ENCODE assay signal across 14 cellular contexts in the genomic region with DNA sequence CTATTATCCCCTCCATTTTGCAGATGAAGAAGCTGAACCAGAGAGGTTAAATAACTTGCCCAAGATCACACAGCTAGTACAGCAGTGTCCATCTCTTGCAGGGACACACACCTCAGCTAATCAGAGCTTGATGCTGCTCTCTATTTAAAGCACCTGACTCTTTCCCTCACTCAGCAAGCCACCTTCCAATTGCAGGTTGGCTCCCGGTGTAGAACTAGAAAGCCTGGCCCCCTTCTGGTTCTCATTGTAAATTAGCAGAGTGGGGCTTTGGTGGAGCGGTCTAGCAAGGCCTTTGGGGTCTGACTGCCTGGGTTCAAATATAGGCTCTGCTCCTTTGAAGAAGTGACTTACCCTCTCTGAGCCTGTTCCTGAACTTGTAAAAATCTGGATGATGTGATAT.
DNase-seq lines count a peak whose midpoint lies in the region; ATAC-seq, FAIRE-seq and TF ChIP-seq lines count a peak whose summit lies in the region.
"Had no signal": no experiment of that assay in that cellular context is flagged by ENCODE, and none has a peak within 500 bp of the region (broad histone marks: within the 10 kb centered on the region; RNA-seq: fewer than 3 reads in every experiment).

No MANE protein-coding gene starts in this region.

- no peak overlapping the region for H3K56ac ChIP-seq in H9 (ENCODE audit: insufficient read length, low read depth, low read length)

- CTCF ChIA-PET in K562 (lab: Yijun Ruan, JAX; ENCODE audit: low intra/inter-chr PET ratio): no interaction called here
- CTCF ChIA-PET in CD8-positive, alpha-beta memory T cell (lab: Charles Lee): interaction anchor here (0.8 to 1.0 kb wide), 2 partner anchors 8 to 16 kb away, joined by 3 read pairs; no protein-coding TSS in a partner anchor

- H3K79me2 ChIP-seq in H9 (ENCODE audit: insufficient read depth, low read length): no peaks in the 10 kb centered on the region
- H3K79me2 ChIP-seq in K562 (ENCODE audit: control insufficient read depth, insufficient read depth, low read length): peaks cover 35% of the 10 kb centered on the region
- peaks cover 16% of the 10 kb centered on the region for H3K79me2 ChIP-seq in osteoblast (ENCODE audit: insufficient read depth, low read length)

- H3K4me3 Mint-ChIP-seq in CD4-positive, CD25-positive, alpha-beta regulatory T cell: peak overlapping the region in 1 of 4 donors; percentile 48
- no peak overlapping the region for H3K4me3 Mint-ChIP-seq in H9
- H3K4me3 Mint-ChIP-seq in CD8-positive, alpha-beta memory T cell: no peak overlapping the region
- H3K4me3 Mint-ChIP-seq: B cell had no signal

- no CpG with 5 or more reads among the region's 2 CpGs for WGBS in H9 (ENCODE audit: extremely low coverage, insufficient read length, low lambda C conversion rate)
- WGBS in K562 (ENCODE audit: insufficient coverage, low coverage, missing lambda C conversion rate): 83% methylated on average over 2 of the region's 2 CpGs

- H4K5ac ChIP-seq in H9 (ENCODE audit: insufficient read length, low read depth, low read length): no peak overlapping the region

- in situ Hi-C loops in K562 (cut with MboI): no loop called here

- no peak overlapping the region for H3K9ac ChIP-seq in H9 (ENCODE audit: extremely low read depth, insufficient read length, low read length)
- H3K9ac ChIP-seq in K562 (ENCODE audit: insufficient read depth in 1 of 2, low read depth in 2 of 2, low read length in 2 of 2): no peak overlapping the region

- no peaks in the 10 kb centered on the region for H3K23me2 ChIP-seq in H9 (ENCODE audit: insufficient read length, low read depth, low read length, poor library complexity, severe bottlenecking)

- no peak overlapping the region for H2BK5ac ChIP-seq in H9 (ENCODE audit: insufficient read length, low read length)

- no peak overlapping the region for H4K91ac ChIP-seq in H9 (ENCODE audit: insufficient read length, low read depth, low read length)

- H3K18ac ChIP-seq in H9 (ENCODE audit: insufficient read length, low read depth, low read length): no peak overlapping the region

- no peak overlapping the region for H3T11ph ChIP-seq in H9 (ENCODE audit: low read length)

- H3K27me3 ChIP-seq in CD4-positive, CD25-positive, alpha-beta regulatory T cell (ENCODE audit: control insufficient read depth, insufficient read depth, low read length): no peaks in the 10 kb centered on the region
- H3K27me3 ChIP-seq in H9 (ENCODE audit: insufficient read depth, low read length) (no peaks in the 10 kb centered on the region), K562 (ENCODE audit: control insufficient read depth in 2 of 2, insufficient read depth in 2 of 2, low read length in 2 of 2) (no peaks in the 10 kb centered on the region), osteoblast (ENCODE audit: insufficient read depth, low read length) (no peaks in the 10 kb centered on the region)
- H3K27me3 ChIP-seq in CD8-positive, alpha-beta memory T cell (ENCODE audit: insufficient read depth, low read length, poor library complexity, severe bottlenecking): no peaks in the 10 kb centered on the region

- no peaks in the 10 kb centered on the region for H3K36me3 ChIP-seq in CD4-positive, CD25-positive, alpha-beta regulatory T cell (ENCODE audit: control insufficient read depth, insufficient read depth, low read length)
- H3K36me3 ChIP-seq in K562 (ENCODE audit: control insufficient read depth, insufficient read depth, low read length): peaks cover 10% of the 10 kb centered on the region; the same call in 1 of the 3 replicates
- H3K36me3 ChIP-seq in osteoblast (ENCODE audit: insufficient read depth, low read length): peaks cover 3% of the 10 kb centered on the region
- no peaks in the 10 kb centered on the region for H3K36me3 ChIP-seq in CD8-positive, alpha-beta memory T cell (ENCODE audit: insufficient read depth, low read length)

- no peaks in the 10 kb centered on the region for H3K9me3 Mint-ChIP-seq in CD4-positive, CD25-positive, alpha-beta regulatory T cell
- no peaks in the 10 kb centered on the region for H3K9me3 Mint-ChIP-seq in H9
- no peaks in the 10 kb centered on the region for H3K9me3 Mint-ChIP-seq in CD8-positive, alpha-beta memory T cell

- POLR2A ChIA-PET in K562 (lab: Yijun Ruan, JAX): no interaction called here
- POLR2A ChIA-PET in CD8-positive, alpha-beta memory T cell (lab: Charles Lee): no interaction called here

- no peak overlapping the region for H2BK15ac ChIP-seq in H9 (ENCODE audit: low read depth, low read length)

- H3K4me2 ChIP-seq in H9 (ENCODE audit: insufficient read depth, insufficient read length, low read length) (no peak overlapping the region), K562 (ENCODE audit: insufficient read depth, low read length) (no peak overlapping the region), osteoblast (ENCODE audit: insufficient read depth, low read length) (no peak overlapping the region)

- peaks cover 7% of the 10 kb centered on the region for H3K36me3 Mint-ChIP-seq in CD4-positive, CD25-positive, alpha-beta regulatory T cell
- H3K36me3 Mint-ChIP-seq in H9 (ENCODE audit: insufficient read depth in 1 of 3, low read depth in 3 of 3): no peaks in the 10 kb centered on the region; a peak in 1 of 7 replicates
- no peaks in the 10 kb centered on the region for H3K36me3 Mint-ChIP-seq in CD8-positive, alpha-beta memory T cell

- no peak overlapping the region for H3K14ac ChIP-seq in H9 (ENCODE audit: insufficient read depth, low read length)

- no peak for TF ChIP-seq EP300 in K562 (IDR thresholded peaks at IDR 0.05; ENCODE audit: low read length)

- no peak for TF ChIP-seq RAD21 in K562 (CRISPR knock-in tag; conservative IDR thresholded peaks at IDR 0.05 in 1 of 2, IDR thresholded peaks at IDR 0.05 in 1 of 2)

- H3K79me1 ChIP-seq in H9 (ENCODE audit: insufficient read depth, low read depth, low read length, poor library complexity, severe bottlenecking): no peaks in the 10 kb centered on the region

- peak overlapping the region in 2 of 3 donors; percentile 46 to 66 for H3K27ac Mint-ChIP-seq in CD4-positive, CD25-positive, alpha-beta regulatory T cell
- peak overlapping the region in 1 of 3 experiments; percentile 26; a peak in 1 of 7 replicates for H3K27ac Mint-ChIP-seq in H9
- peak overlapping the region in 1 of 8 donors; percentile 74 for H3K27ac Mint-ChIP-seq in CD8-positive, alpha-beta memory T cell
- H3K27ac Mint-ChIP-seq: B cell, CD14-positive monocyte had no signal

- ATAC-seq in CD4-positive, CD25-positive, alpha-beta regulatory T cell (ENCODE audit: low read depth in 2 of 2): no peak
- ATAC-seq in K562 (no peak), GM19455 (IDR thresholded peaks at IDR 0.05; ENCODE audit: unreplicated experiment) (no peak)

- H2AK5ac ChIP-seq in H9 (ENCODE audit: insufficient read length, low read length): no peak overlapping the region

- FAIRE-seq in K562 (lab: Jason Lieb, UNC): no peak
- FAIRE-seq: A204.1 had no signal

- DNase-seq in CD4-positive, CD25-positive, alpha-beta regulatory T cell: no peak
- no peak for DNase-seq in H9
- DNase-seq in K562 (ENCODE audit: extremely low read depth in 1 of 4, low spot score in 3 of 4): no peak
- no peak for DNase-seq in HuH-7 (ENCODE audit: low spot score)
- no peak for DNase-seq in osteoblast (ENCODE audit: insufficient read length, low spot score, missing footprints)
- DNase-seq in CD8-positive, alpha-beta memory T cell: no peak
- DNase-seq: Calu3, DMS 273 treated with DMSO at 0.1 percent for 48 hours, Karpas-422 had no signal

- no peak overlapping the region for H3K4ac ChIP-seq in H9 (ENCODE audit: low read depth, low read length)

- H3K4me1 Mint-ChIP-seq in CD4-positive, CD25-positive, alpha-beta regulatory T cell: peaks cover 0 to 19% (median 12%) of the 10 kb centered on the region in 4 donors
- peaks cover 17 to 30% of the 10 kb centered on the region in 2 experiments for H3K4me1 Mint-ChIP-seq in H9
- H3K4me1 Mint-ChIP-seq in CD8-positive, alpha-beta memory T cell: peaks cover 11 to 21% (median 13%) of the 10 kb centered on the region in 3 donors

- no peak overlapping the region for H2BK120ac ChIP-seq in H9 (ENCODE audit: low read depth, low read length, poor library complexity, severe bottlenecking)

- no peak overlapping the region for H2BK12ac ChIP-seq in H9 (ENCODE audit: insufficient read length, low read depth, low read length)

- no peak overlapping the region for H3K27ac ChIP-seq in CD4-positive, CD25-positive, alpha-beta regulatory T cell (ENCODE audit: insufficient read depth, low read length, poor library complexity, severe bottlenecking)
- H3K27ac ChIP-seq in H9 (ENCODE audit: insufficient read length, low read depth, low read length) (no peak overlapping the region), K562 (ENCODE audit: extremely low read depth, low read depth, low read length) (no peak overlapping the region), temporal lobe (ENCODE audit: low read depth, low read length) (peak overlapping the region; percentile 20), osteoblast (ENCODE audit: low read depth, low read length) (no peak overlapping the region)
- H3K27ac ChIP-seq in CD8-positive, alpha-beta memory T cell (ENCODE audit: low read depth, low read length): no peak overlapping the region

- H3K4me1 ChIP-seq in CD4-positive, CD25-positive, alpha-beta regulatory T cell (ENCODE audit: control insufficient read depth, insufficient read depth, low read length, poor library complexity, severe bottlenecking): peaks cover 9% of the 10 kb centered on the region
- H3K4me1 ChIP-seq in H9 (ENCODE audit: insufficient read depth, low read length) (no peaks in the 10 kb centered on the region; the same call in 1 of the 2 replicates), K562 (replicated peaks in 1 of 2; ENCODE audit: control insufficient read depth in 2 of 2, insufficient read depth in 2 of 2, low read length in 2 of 2) (peaks cover 14 to 33% of the 10 kb centered on the region in 2 experiments), osteoblast (ENCODE audit: insufficient read depth, low read length) (peaks cover 23% of the 10 kb centered on the region)
- peaks cover 11% of the 10 kb centered on the region for H3K4me1 ChIP-seq in CD8-positive, alpha-beta memory T cell (ENCODE audit: insufficient read depth, low read length)

- H3K27me3 Mint-ChIP-seq in CD4-positive, CD25-positive, alpha-beta regulatory T cell: no peaks in the 10 kb centered on the region
- H3K27me3 Mint-ChIP-seq in H9 (ENCODE audit: low read depth): peaks cover 2% of the 10 kb centered on the region; the same call in 1 of the 2 replicates
- peaks cover 0 to 2% of the 10 kb centered on the region in 2 donors for H3K27me3 Mint-ChIP-seq in CD8-positive, alpha-beta memory T cell
- H3K27me3 Mint-ChIP-seq: B cell had no signal

- TF ChIP-seq POLR2A in K562 (conservative IDR thresholded peaks at IDR 0.05): no peak

- H4K8ac ChIP-seq in H9 (replicated peaks; ENCODE audit: insufficient read length, low read depth, low read length): no peak overlapping the region

- H3K23ac ChIP-seq in H9 (ENCODE audit: insufficient read length, low read depth, low read length): no peak overlapping the region

- intact Hi-C loops in K562 (cut with micrococcal nuclease): loop anchor here (5.0 kb wide), 1 partner anchor 53 kb away; no protein-coding TSS in a partner anchor

- H4K20me1 ChIP-seq in H9 (ENCODE audit: control insufficient read depth, insufficient read depth, insufficient read length) (no peaks in the 10 kb centered on the region), K562 (replicated peaks; ENCODE audit: control insufficient read depth, insufficient read depth, low read length) (no peaks in the 10 kb centered on the region), osteoblast (ENCODE audit: insufficient read depth, low read length) (no peaks in the 10 kb centered on the region)

- H3K4me3 ChIP-seq in CD4-positive, CD25-positive, alpha-beta regulatory T cell (ENCODE audit: low read depth, low read length): no peak overlapping the region
- H3K4me3 ChIP-seq in K562: no peak overlapping the region
- H3K4me3 ChIP-seq in osteoblast (ENCODE audit: insufficient read depth, low read length): no peak overlapping the region
- H3K4me3 ChIP-seq in CD8-positive, alpha-beta memory T cell (ENCODE audit: low read length): no peak overlapping the region

- no peak overlapping the region for H2BK20ac ChIP-seq in H9 (ENCODE audit: low read depth, low read length, poor library complexity, severe bottlenecking)

- H3K9me1 ChIP-seq in K562 (ENCODE audit: control insufficient read depth, insufficient read depth, low read length): no peaks in the 10 kb centered on the region

- no peaks in the 10 kb centered on the region for H3K9me3 ChIP-seq in CD4-positive, CD25-positive, alpha-beta regulatory T cell (ENCODE audit: control insufficient read depth in 2 of 2, low read length in 2 of 2)
- H3K9me3 ChIP-seq in H9 (ENCODE audit: control insufficient read depth, low read depth, low read length) (no peaks in the 10 kb centered on the region), K562 (replicated peaks; ENCODE audit: control insufficient read depth, insufficient read depth, low read depth, low read length) (no peaks in the 10 kb centered on the region), osteoblast (ENCODE audit: low read depth, low read length) (no peaks in the 10 kb centered on the region)
- no peaks in the 10 kb centered on the region for H3K9me3 ChIP-seq in CD8-positive, alpha-beta memory T cell (ENCODE audit: low read length)

- no TSS peak for BruUV-seq in K562 (replicated peaks; lab: Mats Ljungman, UMichigan)

- TF ChIP-seq CTCF in H9 (conservative IDR thresholded peaks at IDR 0.05) (peak; percentile 29; the same call in 1 of the 3 replicates), K562 (IDR thresholded peaks at IDR 0.05 in 2 of 3, conservative IDR thresholded peaks at IDR 0.05 in 1 of 3; ENCODE audit: insufficient read depth in 2 of 3, low read depth in 1 of 3, low read length in 3 of 3) (no peak), osteoblast (IDR thresholded peaks at IDR 0.05; ENCODE audit: extremely low read depth, low read depth, low read length) (no peak)

- no peak overlapping the region for H2AFZ ChIP-seq in H9 (ENCODE audit: low read length)
- no peak overlapping the region for H2AFZ ChIP-seq in K562 (ENCODE audit: low read depth, low read length)
- H2AFZ ChIP-seq in osteoblast (ENCODE audit: low read length): no peak overlapping the region
